11 cellular contexts compared by ENCODE assay signal in the genomic region with DNA sequence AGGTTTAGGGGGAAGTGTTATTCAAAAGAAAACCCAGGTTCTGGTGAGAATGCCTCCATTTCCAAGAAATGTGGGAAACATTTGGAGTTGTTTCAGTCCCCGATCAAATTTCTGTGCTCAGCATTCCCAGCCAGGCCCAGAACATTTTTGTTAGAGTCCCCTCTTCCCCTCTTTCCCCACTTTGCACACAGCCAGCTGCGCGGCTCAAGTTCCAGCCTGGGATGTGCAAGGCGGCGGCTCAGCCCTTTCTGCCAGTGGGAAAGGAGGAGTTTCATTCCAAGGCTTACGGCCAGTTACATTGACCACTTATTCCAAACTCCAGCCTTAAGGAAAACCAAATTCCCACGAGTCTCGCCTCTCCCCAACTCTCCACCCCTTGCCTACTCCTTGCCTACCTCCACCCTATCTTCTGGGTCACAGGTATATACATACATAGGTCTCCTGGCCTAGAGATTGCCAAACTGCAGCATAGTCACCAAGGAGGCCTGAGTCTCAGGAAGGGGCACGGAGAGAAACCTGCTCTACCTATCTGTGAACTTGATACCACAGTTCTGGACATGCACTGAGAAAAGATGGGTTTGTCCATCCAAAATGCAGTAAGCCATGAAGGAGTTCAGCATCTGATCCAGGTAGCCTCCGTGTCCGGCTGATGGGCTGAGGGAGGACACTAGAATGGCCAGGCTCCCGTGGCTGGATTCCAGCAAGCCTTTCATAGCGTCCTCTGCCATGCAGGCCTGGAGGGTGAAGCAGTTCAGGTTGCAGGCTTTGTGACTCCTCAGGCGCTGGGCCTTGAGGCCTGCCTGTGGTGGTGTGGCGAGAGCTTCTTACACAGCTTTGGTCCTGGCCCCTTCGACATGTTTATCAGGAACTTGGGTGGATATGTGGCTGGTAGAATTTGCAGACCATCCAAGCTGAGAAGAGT.
DNase-seq lines count a peak whose midpoint lies in the region; ATAC-seq and TF ChIP-seq lines count a peak whose summit lies in the region.
"Had no signal": no experiment of that assay in that cellular context is flagged by ENCODE, and none has a peak within 500 bp of the region (broad histone marks: within the 10 kb centered on the region; RNA-seq: fewer than 3 reads in every experiment).

No MANE protein-coding gene starts in this region.

- H3K4me3 ChIP-seq in right cardiac atrium (ENCODE audit: low read length) = no peak overlapping the region
- no peak overlapping the region for H3K4me3 ChIP-seq in psoas muscle

- no peaks in the 10 kb centered on the region for H3K36me3 ChIP-seq in psoas muscle (ENCODE audit: insufficient read depth in 1 of 2, low read depth in 1 of 2)

- no peaks in the 10 kb centered on the region for H3K36me3 Mint-ChIP-seq in brain

- H3K4me1 ChIP-seq in right cardiac atrium (ENCODE audit: control insufficient read depth, insufficient read depth, low read length) = peaks cover 36% of the 10 kb centered on the region
- peaks cover 55% of the 10 kb centered on the region for H3K4me1 ChIP-seq in psoas muscle

- H3K9me3 ChIP-seq in right cardiac atrium (ENCODE audit: control insufficient read depth, low read length) (no peaks in the 10 kb centered on the region), psoas muscle (no peaks in the 10 kb centered on the region)

- WGBS in right cardiac atrium = 70% methylated on average over 16 of the region's 16 CpGs
- 46 to 59% (median 50%) methylated on average over 15 to 16 of the region's 16 CpGs for WGBS in psoas muscle, 3 donors

- peaks cover 86% of the 10 kb centered on the region for H3K4me1 Mint-ChIP-seq in brain

- TF ChIP-seq CTCF in brain (conservative IDR thresholded peaks at IDR 0.05) = no peak
- no peak for TF ChIP-seq CTCF in psoas muscle (IDR thresholded peaks at IDR 0.05)

- intact Hi-C loops in right cardiac atrium (cut with DNase I) = no loop called here
- intact Hi-C loops in psoas muscle (cut with DNase I) = no loop called here

- H3K27ac ChIP-seq in right cardiac atrium (ENCODE audit: low read length) = peak overlapping the region; percentile 59
- peak overlapping the region; percentile 28 for H3K27ac ChIP-seq in psoas muscle

- peak overlapping the region in 1 of 5 experiments; percentile 8 for H3K4me3 Mint-ChIP-seq in brain
- H3K4me3 Mint-ChIP-seq: dendritic cell treated with granulocyte-macrophage colony-stimulating factor and Interleukin-4, amounts not matched to agents 40 ng/mL and 50 ng/mL, for 4 days had no signal

- peak; percentile 43 for DNase-seq in AG08395 (ENCODE audit: low spot score)
- peak; percentile 72 to 89 (median 87) for DNase-seq in right cardiac atrium
- DNase-seq in psoas muscle = peak; percentile 79 to 85
- no peak for DNase-seq in nucleus accumbens (lab: John Stamatoyannopoulos, UW)
- DNase-seq in NCI-H2196 (lab: John Stamatoyannopoulos, UW; ENCODE audit: unreplicated experiment) = no peak
- DNase-seq in AML-193 (lab: John Stamatoyannopoulos, UW) = no peak
- DNase-seq: activated CD4-positive, alpha-beta T cell treated with anti-CD3 and anti-CD28 coated beads for 1 hour; NCI-H69 had no signal

- no peaks in the 10 kb centered on the region for H3K27me3 Mint-ChIP-seq in brain

- peaks cover 0 to 3% (median 0%) of the 10 kb centered on the region in 5 experiments for H3K9me3 Mint-ChIP-seq in brain
- H3K9me3 Mint-ChIP-seq: dendritic cell treated with granulocyte-macrophage colony-stimulating factor and Interleukin-4, amounts not matched to agents 40 ng/mL and 50 ng/mL, for 4 days had no signal

- no peaks in the 10 kb centered on the region for H3K27me3 ChIP-seq in right cardiac atrium (ENCODE audit: control insufficient read depth, insufficient read depth)
- H3K27me3 ChIP-seq in psoas muscle (ENCODE audit: insufficient read depth in 3 of 3, low read length in 2 of 3) = no peaks in the 10 kb centered on the region

- peak overlapping the region in 3 of 5 experiments; percentile 81 to 95 (median 87) for H3K27ac Mint-ChIP-seq in brain

- ATAC-seq in right cardiac atrium (peak; percentile 29 to 49), psoas muscle (peak in 3 of 4 donors; percentile 17 to 28 (median 19)), GM21786 (IDR thresholded peaks at IDR 0.05; ENCODE audit: unreplicated experiment) (no peak)

Comparison
In these comparisons a context has a peak if more than half of its experiments do, and no peak if none do; other contexts are left out.
1. DNase-seq: peak in AG08395 (single experiment), right cardiac atrium (3 of 3) and psoas muscle (2 of 2); none in nucleus accumbens (0 of 56), NCI-H2196 (single experiment) and AML-193 (0 of 2).